Comparison of ENCODE assay signal across 8 cellular contexts in the genomic region with DNA sequence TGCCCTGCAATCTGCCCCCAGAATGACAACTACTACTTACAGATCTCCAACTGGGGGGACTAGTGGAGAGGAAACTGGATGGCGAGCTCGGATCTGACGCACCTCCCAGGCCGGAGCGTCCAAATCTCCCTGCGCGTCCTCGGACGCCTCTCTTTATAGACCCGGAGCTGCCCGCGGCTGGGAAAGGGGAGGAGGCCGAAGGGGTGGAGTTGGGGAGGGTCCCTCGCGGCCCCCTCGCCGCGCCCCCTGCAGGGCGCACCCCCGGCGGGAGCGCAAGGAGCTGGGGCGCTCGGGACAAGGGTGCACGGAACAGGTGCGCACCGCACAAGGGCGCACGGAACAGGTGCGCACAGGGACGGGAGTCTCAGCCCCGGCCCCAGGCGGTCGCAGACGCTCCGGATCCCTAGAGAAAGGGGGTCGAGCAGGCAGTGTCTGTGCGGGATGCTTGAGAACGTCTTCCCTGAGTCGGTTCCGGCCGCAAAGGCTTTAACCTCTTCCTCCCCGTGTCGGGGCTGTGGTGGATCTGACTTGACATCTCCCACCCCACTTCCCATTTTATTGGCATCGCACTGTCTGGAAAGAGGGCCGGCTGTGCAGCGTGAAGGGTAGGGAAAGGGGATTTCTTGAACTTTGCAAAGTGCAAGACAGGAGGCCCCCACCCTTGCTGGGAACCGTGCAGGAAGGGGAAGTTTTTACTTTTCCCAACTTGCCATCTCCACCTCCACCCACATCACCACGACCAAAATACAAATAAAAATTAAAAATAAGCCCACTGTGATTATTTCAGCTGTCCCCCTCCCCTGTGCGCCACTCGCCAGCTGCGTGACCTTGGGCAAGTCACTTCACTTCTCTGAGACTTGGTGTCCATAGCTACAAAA. TPM values are rescaled to one million over a fixed set of nuclear protein-coding genes. Genes with fewer than 3 reads are reported as not detected.
DNase-seq lines count a peak whose midpoint lies in the region; ATAC-seq, FAIRE-seq and TF ChIP-seq lines count a peak whose summit lies in the region.
"Had no signal": no experiment of that assay in that cellular context is flagged by ENCODE, and none has a peak within 500 bp of the region (broad histone marks: within the 10 kb centered on the region; RNA-seq: fewer than 3 reads in every experiment).

Gene MYH11 (minus strand): TSS at position 128 of the 878 bp plus-strand sequence. CDS start 18,776 bp downstream, outside the sequence.

- no peaks in the 10 kb centered on the region for H3K79me2 ChIP-seq in GM12878 (ENCODE audit: control insufficient read depth, insufficient read depth, low read length)

- H3K9ac ChIP-seq in GM12878 (ENCODE audit: control insufficient read depth, insufficient read depth, low read length): no peak within 1 kb of the TSS

- TF ChIP-seq EP300 in Ishikawa (IDR thresholded peaks at IDR 0.05; ENCODE audit: borderline replicate concordance) (no peak), GM12878 (IDR thresholded peaks at IDR 0.05; ENCODE audit: borderline replicate concordance in 1 of 2, control insufficient read depth in 1 of 2, low read depth in 2 of 2, low read length in 2 of 2) (no peak)

- H3K9me3 ChIP-seq in GM12878 (replicated peaks; ENCODE audit: control insufficient read depth, insufficient read depth, low read length) (no peaks in the 10 kb centered on the region), left lung (no peaks in the 10 kb centered on the region), testis (no peaks in the 10 kb centered on the region)

- H2AFZ ChIP-seq in GM12878 (ENCODE audit: control insufficient read depth, low read depth, low read length): no peak within 1 kb of the TSS

- no peak for TF ChIP-seq RAD21 in Ishikawa (IDR thresholded peaks at IDR 0.05; ENCODE audit: low read depth)
- TF ChIP-seq RAD21 in GM12878 (IDR thresholded peaks at IDR 0.05; ENCODE audit: insufficient read depth, low read depth, low read length): no peak

- H3K27ac ChIP-seq in GM12878 (ENCODE audit: control insufficient read depth, insufficient read depth): no peak within 1 kb of the TSS
- H3K27ac ChIP-seq in left lung: no peak within 1 kb of the TSS
- H3K27ac ChIP-seq in testis: peak within 1 kb of the TSS; percentile 67 to 87

- TF ChIP-seq CTCF in GM12878 (IDR thresholded peaks at IDR 0.05 in 2 of 3, conservative IDR thresholded peaks at IDR 0.05 in 1 of 3; ENCODE audit: control insufficient read depth in 2 of 3, extremely low read depth in 1 of 3, insufficient read depth in 1 of 3, low read depth in 3 of 3, low read length in 3 of 3) (no peak), left lung (IDR thresholded peaks at IDR 0.05) (no peak), testis (IDR thresholded peaks at IDR 0.05) (peak in 1 of 3 experiments; percentile 3)

- RAD21 ChIA-PET in GM12878 (lab: Charles Lee; ENCODE audit: unreplicated experiment): no interaction called here

- in situ Hi-C loops in GM12878 (cut with MboI): no loop called here

- H3K4me3 ChIP-seq in GM12878: peak within 1 kb of the TSS; percentile 25
- H3K4me3 ChIP-seq in left lung: peak within 1 kb of the TSS; percentile 2 to 28
- peak within 1 kb of the TSS; percentile 58 to 59 for H3K4me3 ChIP-seq in testis

- CTCF ChIA-PET in GM12878 (lab: Yijun Ruan, JAX): no interaction called here

- H3K4me2 ChIP-seq in GM12878 (ENCODE audit: control insufficient read depth, insufficient read depth): peak within 1 kb of the TSS; percentile 59

- no TSS peak for BruUV-seq in GM12878 (replicated peaks; lab: Mats Ljungman, UMichigan)

- DNase-seq in GM12878 (ENCODE audit: low read depth, low spot score) (no peak), left lung (no peak), testis (peak; percentile 33), DMS153 (lab: John Stamatoyannopoulos, UW) (no peak), inferior parietal cortex (ENCODE audit: extremely low spot score) (no peak)

- POLR2A ChIA-PET in GM12878 (lab: Charles Lee): no interaction called here

- H3K27me3 ChIP-seq in GM12878 (replicated peaks in 1 of 2; ENCODE audit: control insufficient read depth in 2 of 2, insufficient read depth in 2 of 2, low read length in 1 of 2) (peaks cover 9 to 10% of the 10 kb centered on the region in 2 experiments), left lung (peaks cover 20 to 56% of the 10 kb centered on the region in 2 donors), testis (no peaks in the 10 kb centered on the region)

- ATAC-seq in GM12878 (no peak; the same call in 1 of the 3 replicates), left lung (peak; percentile 26), HG03135 (IDR thresholded peaks at IDR 0.05; ENCODE audit: unreplicated experiment) (no peak)

- peaks cover 18% of the 10 kb centered on the region; the same call in 1 of the 2 replicates for H3K4me1 ChIP-seq in GM12878 (ENCODE audit: control insufficient read depth, insufficient read depth, low read length)
- peaks cover 8 to 20% of the 10 kb centered on the region in 2 donors for H3K4me1 ChIP-seq in left lung
- H3K4me1 ChIP-seq in testis: peaks cover 6% of the 10 kb centered on the region

- WGBS in GM12878 (ENCODE audit: insufficient coverage, insufficient replicate concordance, low lambda C conversion rate, missing lambda C conversion rate): 4% methylated on average over 50 of the region's 52 CpGs
- WGBS in testis, 2 donors: 0 to 1% methylated on average over 24 to 50 of the region's 52 CpGs

- H4K20me1 ChIP-seq in GM12878 (ENCODE audit: control insufficient read depth, insufficient read depth): no peaks in the 10 kb centered on the region

- SMC1A ChIA-PET in GM12878 (lab: Charles Lee; ENCODE audit: uncharacterized antibody, unreplicated experiment): no interaction called here

- no peak for TF ChIP-seq POLR2A in GM12878 (IDR thresholded peaks at IDR 0.05; ENCODE audit: low read depth, low read length)
- no peak for TF ChIP-seq POLR2A in testis (IDR thresholded peaks at IDR 0.05)

- FAIRE-seq in GM12878 (lab: Jason Lieb, UNC): no peak

- intact Hi-C loops in GM12878 (cut with micrococcal nuclease; ENCODE audit: unreplicated experiment) (no loop called here), left lung (cut with DNase I) (no loop called here), testis (cut with DNase I; ENCODE audit: low total_unique reads) (no loop called here)

- H3K36me3 ChIP-seq in GM12878 (ENCODE audit: control insufficient read depth in 2 of 2, insufficient read depth in 2 of 2, low read length in 1 of 2): no peaks in the 10 kb centered on the region
- no peaks in the 10 kb centered on the region for H3K36me3 ChIP-seq in left lung
- H3K36me3 ChIP-seq in testis (ENCODE audit: low read depth, missing control alignments): no peaks in the 10 kb centered on the region

TF ChIP-seq in Ishikawa, 13 proteins besides CTCF, POLR2A, EP300 and RAD21:
- TF ChIP-seq EGR1 (IDR thresholded peaks at IDR 0.05) (no peak), ZBTB7A (IDR thresholded peaks at IDR 0.05; ENCODE audit: low read depth) (0 out of 2 replicates have a peak, but pooled peaks have one; percentile 30), TCF12 (IDR thresholded peaks at IDR 0.05; ENCODE audit: low read depth) (no peak)
TF ChIP-seq in Ishikawa: peak in this region for 1.

TF ChIP-seq in GM12878, 131 proteins besides CTCF, POLR2A, EP300 and RAD21:
- TF ChIP-seq RELB (IDR thresholded peaks at IDR 0.05; ENCODE audit: low read depth) (no peak), HDAC2 (IDR thresholded peaks at IDR 0.05) (peak; percentile 92; the same call in 1 of the 2 replicates), STAT3 (IDR thresholded peaks at IDR 0.05; ENCODE audit: low read depth, low read length) (no peak), ZBED1 (IDR thresholded peaks at IDR 0.05; ENCODE audit: borderline replicate concordance) (no peak), POLR2AphosphoS5 (IDR thresholded peaks at IDR 0.05; ENCODE audit: low read length) (no peak), HDAC6 (IDR thresholded peaks at IDR 0.05; ENCODE audit: unreplicated experiment) (peak; percentile 100), ETV6 (conservative IDR thresholded peaks at IDR 0.05 in 1 of 2, IDR thresholded peaks at IDR 0.05 in 1 of 2; ENCODE audit: borderline replicate concordance in 1 of 2, low read depth in 1 of 2) (no peak)
TF ChIP-seq in GM12878: peak in this region for 2.

RNA-seq across cellular contexts. Expression of gene MYH11, which starts in this region (rescaled TPM):
- total RNA-seq in GM12878 (2013; cell fraction: nucleolus; rRNA removed): not detected in 2 replicates
- total RNA-seq in GM12878 (2014; rRNA removed): under 0.01 and 0.06 TPM in 2 replicates
- total RNA-seq in GM12878 (2014; rRNA removed; fragmentation: Illumina TruSeq; extraction: Trizol): 0.05 and 0.13 TPM in 2 replicates
- 0.41 and 0.58 TPM in 2 replicates for total RNA-seq in GM12878 (2021)
- 0.18 TPM for polyA plus RNA-seq in GM12878 (2011; ENCODE audit: low read depth)
- polyA plus RNA-seq in GM12878 (2011; rRNA removed): not detected in 2 replicates
- not detected in 2 replicates for polyA plus RNA-seq in GM12878 (2011; cell fraction: cytosol; rRNA removed)
- polyA plus RNA-seq in GM12878 (2011; cell fraction: nucleus; rRNA removed): not detected in 2 replicates
- 0.31 and 0.85 TPM in 2 replicates for polyA plus RNA-seq in GM12878 (2012)
- polyA plus RNA-seq in GM12878 (2014; fragmentation: Illumina TruSeq; extraction: Trizol): 0.01 TPM in 1 of 2 replicates, not detected in the other
- polyA plus RNA-seq in GM12878 (2014; fragmentation: Nextera tagmentation; extraction: Ambion mirVana): under 1 TPM; 0.05 to 0.40 TPM
- polyA plus RNA-seq in GM12878 (2014; rRNA removed): 0.01 TPM in 1 of 2 replicates, not detected in the other
- polyA plus RNA-seq in GM12878 (2016; fragmentation: Nextera tagmentation; extraction: Ambion mirVana): 1 to 10 TPM in 1 of 2 experiments, under 1 TPM in 1; 0.88 to 1.9 TPM
- polyA minus RNA-seq in GM12878 (2011; rRNA and poly(A)+ RNA removed): not detected in 2 replicates
- not detected in 2 replicates for polyA minus RNA-seq in GM12878 (2011; cell fraction: cytosol; rRNA and poly(A)+ RNA removed)
- not detected in 2 replicates for polyA minus RNA-seq in GM12878 (2011; cell fraction: nucleus; rRNA and poly(A)+ RNA removed)
- total RNA-seq in left lung: 10 to 100 TPM; 47.3 to 94.8 TPM
- total RNA-seq in testis: 100 to 1,000 TPM; 263 to 271 TPM
- polyA plus RNA-seq in testis (ENCODE audit: insufficient read depth, low read depth, low replicate concordance): 276 TPM
- total RNA-seq: RPMI7951 had no signal

Comparison
In these comparisons a context has a peak if more than half of its experiments do, and no peak if none do; other contexts are left out.
1. RNA of gene MYH11 (total RNA-seq): 263 to 271 TPM in testis and 47.3 to 94.8 TPM in left lung; under 0.01 to 0.58 TPM in GM12878; every median in the first group is over 10 times any median in the second.
2. RNA of gene MYH11 (polyA plus RNA-seq): 276 TPM in testis (single experiment); 0.01 to 1.9 TPM in GM12878; every median in the first group is over 10 times any median in the second.
3. H3K27ac ChIP-seq: peak in testis (2 of 2); none in GM12878 (single experiment) and left lung (0 of 2).
4. Peak in every context shown above with its lines, with median percentiles within 50 percentile points of each other: H3K4me3 ChIP-seq.